Comparison of ENCODE assay signal across 8 cellular contexts in the genomic region with DNA sequence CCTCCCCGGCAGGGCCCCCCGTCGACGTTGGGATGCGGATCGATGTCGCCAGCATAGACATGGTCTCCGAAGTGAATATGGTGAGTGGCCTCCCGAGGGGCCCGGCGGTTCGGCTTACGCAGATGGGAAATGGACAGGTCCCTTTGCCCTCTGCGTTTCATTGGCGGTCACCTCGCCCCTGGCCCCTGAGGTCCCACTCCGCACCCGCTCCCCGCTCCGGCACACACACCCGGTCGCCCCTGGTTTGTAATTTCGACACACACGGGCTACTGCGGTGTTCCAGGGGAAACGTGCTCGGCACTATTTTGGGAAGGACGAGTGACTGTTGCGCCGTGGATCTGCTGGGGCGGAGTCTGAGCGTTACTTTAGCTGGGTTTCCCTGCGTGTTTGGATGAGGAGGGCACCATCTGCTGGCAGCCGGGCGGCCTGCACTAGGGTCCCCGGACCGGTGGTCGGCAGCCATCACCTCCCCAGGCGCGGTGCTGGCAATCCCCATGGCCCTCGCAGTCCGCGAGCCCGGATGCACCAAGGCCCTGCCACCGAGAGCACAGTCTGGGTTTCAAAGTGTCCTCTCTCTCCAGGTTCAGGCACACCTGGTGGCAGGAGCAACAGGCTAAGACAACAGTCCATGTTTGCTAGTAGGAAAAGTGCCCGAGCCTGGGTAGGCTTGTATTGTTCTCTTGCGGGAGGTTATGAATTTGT. TPM values are rescaled to one million over a fixed set of nuclear protein-coding genes. Genes with fewer than 3 reads are reported as not detected.
DNase-seq lines count a peak whose midpoint lies in the region; ATAC-seq and TF ChIP-seq lines count a peak whose summit lies in the region.

No MANE protein-coding gene starts in this region.

- ATAC-seq in GM19328 (IDR thresholded peaks at IDR 0.05; ENCODE audit: unreplicated experiment) (peak; percentile 82), HG03354 (IDR thresholded peaks at IDR 0.05; ENCODE audit: poor library complexity, severe bottlenecking, unreplicated experiment) (peak; percentile 95), Right ventricle myocardium inferior (peak; percentile 92)

- H4K20me1 ChIP-seq in osteoblast (ENCODE audit: insufficient read depth, low read length): no peaks in the 10 kb centered on the region

- H3K9me3 ChIP-seq in CD8-positive, alpha-beta memory T cell (ENCODE audit: low read length): no peaks in the 10 kb centered on the region
- no peaks in the 10 kb centered on the region for H3K9me3 ChIP-seq in osteoblast (ENCODE audit: low read depth, low read length)

- H3K4me1 ChIP-seq in CD8-positive, alpha-beta memory T cell (ENCODE audit: insufficient read depth, low read length): peaks cover 12% of the 10 kb centered on the region
- H3K4me1 ChIP-seq in osteoblast (ENCODE audit: insufficient read depth, low read length): peaks cover 13% of the 10 kb centered on the region

- H3K4me1 Mint-ChIP-seq in CD8-positive, alpha-beta memory T cell: peaks cover 15 to 24% (median 22%) of the 10 kb centered on the region in 3 donors
- H3K4me1 Mint-ChIP-seq in activated naive CD8-positive, alpha-beta T cell treated with anti-CD3 and anti-CD28 coated beads for 36 hours: peaks cover 16% of the 10 kb centered on the region

- peaks cover 22% of the 10 kb centered on the region for H3K27me3 ChIP-seq in CD8-positive, alpha-beta memory T cell (ENCODE audit: insufficient read depth, low read length, poor library complexity, severe bottlenecking)
- H3K27me3 ChIP-seq in osteoblast (ENCODE audit: insufficient read depth, low read length): peaks cover 19% of the 10 kb centered on the region

- H3K27ac Mint-ChIP-seq in CD8-positive, alpha-beta memory T cell: no peak overlapping the region
- H3K27ac Mint-ChIP-seq in activated naive CD8-positive, alpha-beta T cell treated with anti-CD3 and anti-CD28 coated beads for 36 hours: no peak overlapping the region

- no peak overlapping the region for H3K27ac ChIP-seq in CD8-positive, alpha-beta memory T cell (ENCODE audit: low read depth, low read length)
- H3K27ac ChIP-seq in osteoblast (ENCODE audit: low read depth, low read length): no peak overlapping the region

- H3K4me2 ChIP-seq in osteoblast (ENCODE audit: insufficient read depth, low read length): peak overlapping the region; percentile 93

- peak overlapping the region; percentile 29 for H3K4me3 ChIP-seq in CD8-positive, alpha-beta memory T cell (ENCODE audit: low read length)
- H3K4me3 ChIP-seq in osteoblast (ENCODE audit: insufficient read depth, low read length): peak overlapping the region; percentile 73

- H3K4me3 Mint-ChIP-seq in CD8-positive, alpha-beta memory T cell: peak overlapping the region; percentile 17 to 84 (median 76)
- peak overlapping the region; percentile 60 for H3K4me3 Mint-ChIP-seq in activated naive CD8-positive, alpha-beta T cell treated with anti-CD3 and anti-CD28 coated beads for 36 hours

- H3K79me2 ChIP-seq in osteoblast (ENCODE audit: insufficient read depth, low read length): no peaks in the 10 kb centered on the region

- H2AFZ ChIP-seq in osteoblast (ENCODE audit: low read length): peak overlapping the region; percentile 82

- CTCF ChIA-PET in CD8-positive, alpha-beta memory T cell (lab: Charles Lee): no interaction called here

- POLR2A ChIA-PET in CD8-positive, alpha-beta memory T cell (lab: Charles Lee): no interaction called here

- peak in 2 of 5 donors; percentile 39 to 41 for DNase-seq in CD8-positive, alpha-beta memory T cell
- peak; percentile 58 for DNase-seq in NOMO-1 treated with DMSO at 0.1 percent for 48 hours (lab: John Stamatoyannopoulos, UW; ENCODE audit: unreplicated experiment)
- peak; percentile 53 for DNase-seq in activated naive CD8-positive, alpha-beta T cell treated with anti-CD3 and anti-CD28 coated beads for 36 hours
- DNase-seq in Right ventricle myocardium inferior (ENCODE audit: missing footprints): no peak
- peak; percentile 89 for DNase-seq in osteoblast (ENCODE audit: insufficient read length, low spot score, missing footprints)
- DNase-seq in NCI-H2196 (lab: John Stamatoyannopoulos, UW; ENCODE audit: unreplicated experiment): no peak

- peaks cover 0 to 2% (median 0%) of the 10 kb centered on the region in 5 donors for H3K9me3 Mint-ChIP-seq in CD8-positive, alpha-beta memory T cell
- no peaks in the 10 kb centered on the region for H3K9me3 Mint-ChIP-seq in activated naive CD8-positive, alpha-beta T cell treated with anti-CD3 and anti-CD28 coated beads for 36 hours

- H3K27me3 Mint-ChIP-seq in CD8-positive, alpha-beta memory T cell: peaks cover 30 to 57% of the 10 kb centered on the region in 2 donors
- H3K27me3 Mint-ChIP-seq in activated naive CD8-positive, alpha-beta T cell treated with anti-CD3 and anti-CD28 coated beads for 36 hours: peaks cover 51% of the 10 kb centered on the region

- peak; percentile 68 for TF ChIP-seq CTCF in osteoblast (IDR thresholded peaks at IDR 0.05; ENCODE audit: extremely low read depth, low read depth, low read length)

- intact Hi-C loops in Right ventricle myocardium inferior (cut with DNase I): loop anchor here (1.0 to 2.0 kb wide), 2 partner anchors 101 to 186 kb away; no protein-coding TSS in a partner anchor

- H3K36me3 ChIP-seq in CD8-positive, alpha-beta memory T cell (ENCODE audit: insufficient read depth, low read length): no peaks in the 10 kb centered on the region
- no peaks in the 10 kb centered on the region for H3K36me3 ChIP-seq in osteoblast (ENCODE audit: insufficient read depth, low read length)

- H3K36me3 Mint-ChIP-seq in CD8-positive, alpha-beta memory T cell: no peaks in the 10 kb centered on the region
- no peaks in the 10 kb centered on the region for H3K36me3 Mint-ChIP-seq in activated naive CD8-positive, alpha-beta T cell treated with anti-CD3 and anti-CD28 coated beads for 36 hours

RNA-seq across cellular contexts. Expression of a gene that starts 1.2 kb away (rescaled TPM):
- total RNA-seq in CD8-positive, alpha-beta memory T cell: not detected
- polyA plus RNA-seq in CD8-positive, alpha-beta memory T cell: not detected
- total RNA-seq in activated naive CD8-positive, alpha-beta T cell treated with anti-CD3 and anti-CD28 coated beads for 36 hours: not detected
- total RNA-seq in Right ventricle myocardium inferior: 1.0 TPM
- total RNA-seq in osteoblast: not detected in 2 replicates

RNA-seq across cellular contexts. Expression of a gene that starts 39.2 kb away (rescaled TPM):
- total RNA-seq in CD8-positive, alpha-beta memory T cell: not detected
- not detected for polyA plus RNA-seq in CD8-positive, alpha-beta memory T cell
- not detected for total RNA-seq in activated naive CD8-positive, alpha-beta T cell treated with anti-CD3 and anti-CD28 coated beads for 36 hours
- total RNA-seq in Right ventricle myocardium inferior: 3.8 TPM
- under 0.01 TPM in 1 of 2 replicates, not detected in the other for total RNA-seq in osteoblast

Comparison
In these comparisons a context has a peak if more than half of its experiments do, and no peak if none do; other contexts are left out.
1. DNase-seq: peak in NOMO-1 treated with DMSO at 0.1 percent for 48 hours (single experiment), activated naive CD8-positive, alpha-beta T cell treated with anti-CD3 and anti-CD28 coated beads for 36 hours (single experiment) and osteoblast (single experiment); none in Right ventricle myocardium inferior (single experiment) and NCI-H2196 (single experiment).
2. Peak in every context shown above with its lines, with median percentiles within 50 percentile points of each other: ATAC-seq.